In genomic region chr1:54335396-54336056, GRCh38 we compare ENCODE assay signal across 8 cellular contexts.
A peak's percentile ranks its signal among the peaks of the same experiment; 100 is the strongest.
DNase-seq lines count a peak whose midpoint lies in the region; ATAC-seq and TF ChIP-seq lines count a peak whose summit lies in the region.

No MANE protein-coding gene starts in this region.

- intact Hi-C loops in adrenal gland (cut with DNase I) = no loop called here
- intact Hi-C loops in left cardiac atrium (cut with DNase I) = no loop called here

- H3K36me3 ChIP-seq in adrenal gland (replicated peaks in 1 of 2) = no peaks in the 10 kb centered on the region

- H3K9me3 ChIP-seq in adrenal gland (replicated peaks in 1 of 3) = no peaks in the 10 kb centered on the region

- H3K4me3 ChIP-seq in adrenal gland (no peak overlapping the region), skeletal muscle cell (ENCODE audit: low read depth, low read length) (peak overlapping the region; percentile 28)

- TF ChIP-seq POLR2A in adrenal gland (IDR thresholded peaks at IDR 0.05) = no peak

- no peak for TF ChIP-seq CTCF in adrenal gland (IDR thresholded peaks at IDR 0.05)

- 20 to 54% (median 51%) methylated on average over 15 of the region's 15 CpGs for WGBS in adrenal gland, 4 donors

- peak; percentile 76 to 89 for ATAC-seq in left cardiac atrium
- ATAC-seq in stimulated activated naive CD8-positive, alpha-beta T cell treated with anti-CD3 and anti-CD28 coated beads, Interleukin-15, Interleukin-2, amounts not matched to agents 100 U/mL and 50 U/mL, for 24 hours = no peak

- peak; percentile 97 for DNase-seq in HCEC 1CT
- peak in 6 of 7 donors; percentile 65 to 84 (median 66) for DNase-seq in adrenal gland
- DNase-seq in left cardiac atrium = peak; percentile 82
- DNase-seq in skeletal muscle cell (ENCODE audit: low read depth) = peak; percentile 77
- DNase-seq in NCI-H2196 (lab: John Stamatoyannopoulos, UW; ENCODE audit: unreplicated experiment) = no peak
- no peak for DNase-seq in NCI-H1092 (lab: John Stamatoyannopoulos, UW)
- DNase-seq in stimulated activated naive CD8-positive, alpha-beta T cell treated with anti-CD3 and anti-CD28 coated beads, Interleukin-15, Interleukin-2, amounts not matched to agents 100 U/mL and 50 U/mL, for 24 hours = no peak
- DNase-seq in cerebellum (ENCODE audit: low spot score) = no peak

- H3K4me1 ChIP-seq in adrenal gland (replicated peaks in 1 of 2) = peaks cover 41 to 76% of the 10 kb centered on the region in 2 donors

- no peaks in the 10 kb centered on the region for H3K27me3 ChIP-seq in adrenal gland

- H3K27ac ChIP-seq in adrenal gland = peak overlapping the region in 4 of 5 donors; percentile 54 to 81 (median 80)

Comparison
In these comparisons a context has a peak if more than half of its experiments do, and no peak if none do; other contexts are left out.
1. DNase-seq: peak in HCEC 1CT (single experiment), adrenal gland (6 of 7), left cardiac atrium (single experiment) and skeletal muscle cell (single experiment); none in NCI-H2196 (single experiment), NCI-H1092 (single experiment), stimulated activated naive CD8-positive, alpha-beta T cell treated with anti-CD3 and anti-CD28 coated beads, Interleukin-15, Interleukin-2, amounts not matched to agents 100 U/mL and 50 U/mL, for 24 hours (single experiment) and cerebellum (single experiment).